25 cellular contexts compared by ENCODE assay signal in genomic region chr9:130437011-130437784, GRCh38. TPM values are rescaled to one million over a fixed set of nuclear protein-coding genes. Genes with fewer than 3 reads are reported as not detected.
DNase-seq lines count a peak whose midpoint lies in the region; ATAC-seq, FAIRE-seq and TF ChIP-seq lines count a peak whose summit lies in the region.
"Had no signal": no experiment of that assay in that cellular context is flagged by ENCODE, and none has a peak within 500 bp of the region (broad histone marks: within the 10 kb centered on the region; RNA-seq: fewer than 3 reads in every experiment).

No MANE protein-coding gene starts in this region.

- H3K4me1 ChIP-seq in HCT116 (ENCODE audit: control insufficient read depth in 1 of 2, insufficient read depth in 2 of 2, low read length in 2 of 2) (no peaks in the 10 kb centered on the region), GM12878 (ENCODE audit: control insufficient read depth, insufficient read depth, low read length) (no peaks in the 10 kb centered on the region), neural progenitor cell (peaks cover 10% of the 10 kb centered on the region)
- H3K4me1 ChIP-seq: SJSA1 had no signal

- in situ Hi-C loops in GM12878 (cut with MboI), result no loop called here

- SMC1A ChIA-PET in GM12878 (lab: Charles Lee; ENCODE audit: uncharacterized antibody, unreplicated experiment), result no interaction called here

- intact Hi-C loops in HCT116 (cut with micrococcal nuclease), result no loop called here
- intact Hi-C loops in GM12878 (cut with micrococcal nuclease; ENCODE audit: unreplicated experiment), result no loop called here

- no peak for TF ChIP-seq POLR2A in HCT116 (IDR thresholded peaks at IDR 0.05; ENCODE audit: borderline replicate concordance, extremely low read depth, insufficient read depth, insufficient read length)
- TF ChIP-seq POLR2A in GM12878 (IDR thresholded peaks at IDR 0.05; ENCODE audit: low read depth, low read length), result no peak

- H3K79me2 ChIP-seq in HCT116 (ENCODE audit: insufficient read depth, low read length) (no peaks in the 10 kb centered on the region), GM12878 (ENCODE audit: control insufficient read depth, insufficient read depth, low read length) (no peaks in the 10 kb centered on the region), neural progenitor cell (ENCODE audit: low read depth) (no peaks in the 10 kb centered on the region)

- H3F3A ChIP-seq in neural progenitor cell (ENCODE audit: low read depth), result peaks cover 6% of the 10 kb centered on the region

- 42% methylated on average over 15 of the region's 15 CpGs for WGBS in GM12878 (ENCODE audit: insufficient coverage, insufficient replicate concordance, low lambda C conversion rate, missing lambda C conversion rate)

- H3K27ac Mint-ChIP-seq in neural progenitor cell, result no peak overlapping the region
- H3K27ac Mint-ChIP-seq: GM23338 had no signal

- H3K4me1 Mint-ChIP-seq in neural progenitor cell, result peaks cover 12% of the 10 kb centered on the region
- H3K4me1 Mint-ChIP-seq: GM23338 had no signal

- RAD21 ChIA-PET in HCT116 (lab: Charles Lee; ENCODE audit: low non-redundant PET in 1 of 2, low total read pairs in 2 of 2, uncharacterized antibody in 2 of 2, unreplicated experiment in 2 of 2), result no interaction called here
- RAD21 ChIA-PET in GM12878 (lab: Charles Lee; ENCODE audit: unreplicated experiment), result no interaction called here

- H3K27me3 Mint-ChIP-seq in neural progenitor cell (ENCODE audit: insufficient read depth, low read depth), result peaks cover 32% of the 10 kb centered on the region

- H3K9me3 ChIP-seq in HCT116 (ENCODE audit: control insufficient read depth in 1 of 2, insufficient read depth in 1 of 2, low read depth in 1 of 2, low read length in 2 of 2), result no peaks in the 10 kb centered on the region
- peaks cover 3% of the 10 kb centered on the region; the same call in 2 of the 3 replicates for H3K9me3 ChIP-seq in GM12878 (replicated peaks; ENCODE audit: control insufficient read depth, insufficient read depth, low read length)
- H3K9me3 ChIP-seq in neural progenitor cell (ENCODE audit: low read depth), result peaks cover 9% of the 10 kb centered on the region

- H3K36me3 ChIP-seq in HCT116 (ENCODE audit: control insufficient read depth in 1 of 2, insufficient read depth in 2 of 2, low read length in 2 of 2), result no peaks in the 10 kb centered on the region
- H3K36me3 ChIP-seq in GM12878 (ENCODE audit: control insufficient read depth in 2 of 2, insufficient read depth in 2 of 2, low read length in 1 of 2), result no peaks in the 10 kb centered on the region
- no peaks in the 10 kb centered on the region for H3K36me3 ChIP-seq in neural progenitor cell
- H3K36me3 ChIP-seq: BLaER1, SJSA1 had no signal

- POLR2A ChIA-PET in HCT116 (lab: Charles Lee), result interaction anchor here (0.6 kb wide), 1 partner anchor 20 kb away, joined by 3 read pairs; no protein-coding TSS in a partner anchor
- POLR2A ChIA-PET in GM12878 (lab: Charles Lee), result no interaction called here

- CTCF ChIA-PET in HCT116 (lab: Charles Lee), result no interaction called here
- CTCF ChIA-PET in GM12878 (lab: Yijun Ruan, JAX), result no interaction called here

- no peak overlapping the region for H3K4me3 Mint-ChIP-seq in neural progenitor cell
- H3K4me3 Mint-ChIP-seq: CD4-positive, CD25-positive, alpha-beta regulatory T cell; GM23338 had no signal

- H3K4me2 ChIP-seq in HCT116 (ENCODE audit: low read length) (no peak overlapping the region), GM12878 (ENCODE audit: control insufficient read depth, insufficient read depth) (no peak overlapping the region), neural progenitor cell (no peak overlapping the region)
- H3K4me2 ChIP-seq: BLaER1, GM23338 had no signal

- DNase-seq in HCT116 (ENCODE audit: low read depth, low spot score) (no peak), GM12878 (ENCODE audit: low read depth, low spot score) (no peak), left lobe of liver (ENCODE audit: low spot score) (peak; percentile 92), neural progenitor cell (ENCODE audit: low spot score) (no peak), SW480 (ENCODE audit: low spot score) (no peak)
- DNase-seq in activated effector memory CD4-positive, alpha-beta T cell treated with anti-CD3 and anti-CD28 coated beads, Interleukin-2, amount 50 U/mL, for 16 hours, result no peak
- no peak for DNase-seq in stimulated activated CD4-positive, alpha-beta T cell treated with anti-CD3 and anti-CD28 coated beads, Interleukin-15, amount 100 ng/mL, for 24 hours
- DNase-seq: CD4-positive, CD25-positive, alpha-beta regulatory T cell; DMS153; DND-41; HCEC 1CT; KBM-7; MV-4-11; NCI-H1105; NCI-H2029 treated with DMSO at 0.1 percent for 48 hours; NCI-H446 treated with DMSO at 0.1 percent for 48 hours; NCI-H526; NCI-H82; NK-92 treated with Interleukin-12 subunit alpha and Interleukin-12 subunit beta, amount 100 ng/mL, for 24 hours; PC-3; Right ventricle myocardium superior had no signal

- H3K27me3 ChIP-seq in HCT116 (ENCODE audit: insufficient read depth, low read length) (no peaks in the 10 kb centered on the region), GM12878 (replicated peaks in 1 of 2; ENCODE audit: control insufficient read depth in 2 of 2, insufficient read depth in 2 of 2, low read length in 1 of 2) (peaks cover 1 to 4% of the 10 kb centered on the region in 2 experiments; a peak in 3 of 4 replicates), neural progenitor cell (peaks cover 30% of the 10 kb centered on the region)
- H3K27me3 ChIP-seq: SJSA1 had no signal

- H3K36me3 Mint-ChIP-seq in neural progenitor cell, result peaks cover 2% of the 10 kb centered on the region

- TF ChIP-seq EP300 in GM12878 (IDR thresholded peaks at IDR 0.05; ENCODE audit: borderline replicate concordance in 1 of 2, control insufficient read depth in 1 of 2, low read depth in 2 of 2, low read length in 2 of 2), result no peak

- BruUV-seq in HCT116 (replicated peaks; lab: Mats Ljungman, UMichigan) (no TSS peak), GM12878 (replicated peaks; lab: Mats Ljungman, UMichigan) (no TSS peak)

- no peaks in the 10 kb centered on the region for H3K9me2 ChIP-seq in HCT116 (ENCODE audit: insufficient read depth)

- no peak for TF ChIP-seq RAD21 in HCT116 (IDR thresholded peaks at IDR 0.05; ENCODE audit: low read depth)
- TF ChIP-seq RAD21 in GM12878 (IDR thresholded peaks at IDR 0.05; ENCODE audit: insufficient read depth, low read depth, low read length), result no peak

- ATAC-seq in HCT116 (peak; percentile 23; the same call in 1 of the 2 replicates), GM12878 (no peak), left lobe of liver (peak; percentile 49)
- ATAC-seq: GM23338, PC-3 had no signal

- peaks cover 13% of the 10 kb centered on the region for H3K9me3 Mint-ChIP-seq in neural progenitor cell

- no peak for FAIRE-seq in GM12878 (lab: Jason Lieb, UNC)
- FAIRE-seq: A204.1 had no signal

- H3K4me3 ChIP-seq in HCT116 (replicated peaks in 1 of 2; ENCODE audit: low read depth in 1 of 2, low read length in 2 of 2) (no peak overlapping the region), GM12878 (no peak overlapping the region), neural progenitor cell (no peak overlapping the region)
- H3K4me3 ChIP-seq: BLaER1, GM23338, SJSA1 had no signal

- TF ChIP-seq CTCF in HCT116 (IDR thresholded peaks at IDR 0.05 in 2 of 3, conservative IDR thresholded peaks at IDR 0.05 in 1 of 3; ENCODE audit: borderline replicate concordance in 1 of 3, insufficient read depth in 1 of 3, low read depth in 2 of 3, low read length in 2 of 3) (no peak), GM12878 (IDR thresholded peaks at IDR 0.05 in 2 of 3, conservative IDR thresholded peaks at IDR 0.05 in 1 of 3; ENCODE audit: control insufficient read depth in 2 of 3, extremely low read depth in 1 of 3, insufficient read depth in 1 of 3, low read depth in 3 of 3, low read length in 3 of 3) (no peak), neural progenitor cell (IDR thresholded peaks at IDR 0.05) (no peak)

- H3K27ac ChIP-seq in HCT116 (ENCODE audit: low read depth, low read length) (no peak overlapping the region), GM12878 (ENCODE audit: control insufficient read depth, insufficient read depth) (no peak overlapping the region), neural progenitor cell (no peak overlapping the region)
- H3K27ac ChIP-seq: BLaER1, SJSA1 had no signal

- no peak overlapping the region for H2AFZ ChIP-seq in HCT116 (ENCODE audit: low read depth, low read length, poor library complexity, severe bottlenecking)
- H2AFZ ChIP-seq in GM12878 (ENCODE audit: control insufficient read depth, low read depth, low read length), result no peak overlapping the region
- H2AFZ ChIP-seq in neural progenitor cell (replicated peaks), result peak overlapping the region; percentile 47
- H2AFZ ChIP-seq: GM23338 had no signal

- no peaks in the 10 kb centered on the region for H4K20me1 ChIP-seq in HCT116 (ENCODE audit: insufficient read depth)
- no peaks in the 10 kb centered on the region for H4K20me1 ChIP-seq in GM12878 (ENCODE audit: control insufficient read depth, insufficient read depth)
- H4K20me1 ChIP-seq in neural progenitor cell (ENCODE audit: low read depth), result no peaks in the 10 kb centered on the region
- H4K20me1 ChIP-seq: BLaER1 had no signal

- H3K9ac ChIP-seq in HCT116 (ENCODE audit: low read length), result no peak overlapping the region
- H3K9ac ChIP-seq in GM12878 (ENCODE audit: control insufficient read depth, insufficient read depth, low read length), result no peak overlapping the region
- H3K9ac ChIP-seq in neural progenitor cell, result no peak overlapping the region
- H3K9ac ChIP-seq: BLaER1 had no signal

RNA-seq across cellular contexts. Expression of gene ASS1, which starts 7.6 kb away (rescaled TPM):
- total RNA-seq in HCT116 (2021; ENCODE audit: unreplicated experiment), result 92.6 TPM
- 159 and 175 TPM in 2 replicates for polyA plus RNA-seq in HCT116 (2012)
- not detected in 2 replicates for total RNA-seq in GM12878 (2013; cell fraction: nucleolus; rRNA removed)
- total RNA-seq in GM12878 (2014; rRNA removed), result 0.16 and 0.23 TPM in 2 replicates
- total RNA-seq in GM12878 (2014; rRNA removed; fragmentation: Illumina TruSeq; extraction: Trizol), result 0.27 TPM in 1 of 2 replicates, not detected in the other
- total RNA-seq in GM12878 (2021), result 0.28 and 0.58 TPM in 2 replicates
- polyA plus RNA-seq in GM12878 (2011; ENCODE audit: low read depth), result 0.52 TPM
- 4.2 and 6.1 TPM in 2 replicates for polyA plus RNA-seq in GM12878 (2011; rRNA removed)
- polyA plus RNA-seq in GM12878 (2011; cell fraction: cytosol; rRNA removed), result 5.2 and 6.1 TPM in 2 replicates
- polyA plus RNA-seq in GM12878 (2011; cell fraction: nucleus; rRNA removed), result 2.2 and 3.8 TPM in 2 replicates
- polyA plus RNA-seq in GM12878 (2012), result 0.89 and 2.0 TPM in 2 replicates
- 0.10 TPM in 1 of 2 replicates, not detected in the other for polyA plus RNA-seq in GM12878 (2014; fragmentation: Illumina TruSeq; extraction: Trizol)
- not detected for polyA plus RNA-seq in GM12878 (2014; fragmentation: Nextera tagmentation; extraction: Ambion mirVana)
- polyA plus RNA-seq in GM12878 (2014; rRNA removed), result 0.28 TPM in 1 of 2 replicates, not detected in the other
- polyA plus RNA-seq in GM12878 (2016; fragmentation: Nextera tagmentation; extraction: Ambion mirVana), result under 1 TPM in 1 of 2 experiments, not detected in 1; 0.31 TPM
- polyA minus RNA-seq in GM12878 (2011; rRNA and poly(A)+ RNA removed), result 3.3 and 4.1 TPM in 2 replicates
- polyA minus RNA-seq in GM12878 (2011; cell fraction: cytosol; rRNA and poly(A)+ RNA removed), result 18.6 and 21.8 TPM in 2 replicates
- 2.5 and 7.8 TPM in 2 replicates for polyA minus RNA-seq in GM12878 (2011; cell fraction: nucleus; rRNA and poly(A)+ RNA removed)
- total RNA-seq in left lobe of liver, result 1,233 TPM
- total RNA-seq in neural progenitor cell (ENCODE audit: low replicate concordance), result 22.5 and 28.9 TPM in 2 replicates
- total RNA-seq: CD4-positive, CD25-positive, alpha-beta regulatory T cell had no signal
- polyA plus RNA-seq: CD4-positive, CD25-positive, alpha-beta regulatory T cell had no signal

Comparison
In these comparisons a context has a peak if more than half of its experiments do, and no peak if none do; other contexts are left out.
1. RNA of gene ASS1, which starts 7.6 kb away (total RNA-seq): 1,233 TPM in left lobe of liver (single experiment), 92.6 TPM in HCT116 (single experiment) and 22.5 to 28.9 TPM in neural progenitor cell; 0.16 to 0.58 TPM in GM12878; every median in the first group is over 10 times any median in the second.